ENCODE assay signal across 1 cellular context in genomic region chr10:5433182-5433581, GRCh38.
TF ChIP-seq lines count a peak whose summit lies in the region.

No MANE protein-coding gene starts in this region.

TF ChIP-seq in A549, 52 proteins besides CTCF, POLR2A, EP300 and RAD21 (continued from another document):
- no peak for TF ChIP-seq ELK1 (IDR thresholded peaks at IDR 0.05; ENCODE audit: low read depth, low read length)
